Comparison of ENCODE assay signal across 1 cellular context in the genomic region with DNA sequence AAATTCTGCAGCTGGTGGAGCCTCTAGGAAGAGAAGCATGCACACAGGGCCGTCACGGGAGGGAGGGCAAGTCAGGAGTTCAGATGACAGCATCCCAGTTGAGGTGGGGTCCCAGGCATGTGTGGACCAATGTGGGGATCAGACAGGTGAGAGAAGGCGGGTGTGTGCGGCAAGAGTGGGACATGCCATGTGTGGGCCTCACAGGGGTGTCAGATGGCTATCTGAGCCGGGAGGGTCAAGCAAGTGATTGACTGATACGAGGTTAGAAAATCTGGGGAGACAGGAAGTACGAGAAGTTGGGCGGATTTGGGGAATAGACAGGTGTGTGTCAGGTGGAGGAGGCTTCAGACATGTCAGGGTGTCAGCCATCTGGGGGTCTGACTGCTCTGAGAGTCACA.
A peak's percentile ranks its signal among the peaks of the same experiment; 100 is the strongest.
TF ChIP-seq lines count a peak whose summit lies in the region.

No MANE protein-coding gene starts in this region.

TF ChIP-seq in K562, 482 proteins besides CTCF, POLR2A, EP300 and RAD21:
- TF ChIP-seq SIN3A (IDR thresholded peaks at IDR 0.05; ENCODE audit: borderline replicate concordance in 2 of 2, control insufficient read depth in 1 of 2, low read depth in 2 of 2, low read length in 2 of 2) (0 out of 4 replicates have a peak, but pooled peaks of 1 of the 2 experiments have one; percentile 3), CBFA2T2 (conservative IDR thresholded peaks at IDR 0.05) (0 out of 2 replicates have a peak, but pooled peaks have one; percentile 18), HDAC6 (IDR thresholded peaks at IDR 0.05; ENCODE audit: low read depth, low read length) (no peak), GTF2A2 (tag; IDR thresholded peaks at IDR 0.05) (no peak)
- TF ChIP-seq, protein P1, sequence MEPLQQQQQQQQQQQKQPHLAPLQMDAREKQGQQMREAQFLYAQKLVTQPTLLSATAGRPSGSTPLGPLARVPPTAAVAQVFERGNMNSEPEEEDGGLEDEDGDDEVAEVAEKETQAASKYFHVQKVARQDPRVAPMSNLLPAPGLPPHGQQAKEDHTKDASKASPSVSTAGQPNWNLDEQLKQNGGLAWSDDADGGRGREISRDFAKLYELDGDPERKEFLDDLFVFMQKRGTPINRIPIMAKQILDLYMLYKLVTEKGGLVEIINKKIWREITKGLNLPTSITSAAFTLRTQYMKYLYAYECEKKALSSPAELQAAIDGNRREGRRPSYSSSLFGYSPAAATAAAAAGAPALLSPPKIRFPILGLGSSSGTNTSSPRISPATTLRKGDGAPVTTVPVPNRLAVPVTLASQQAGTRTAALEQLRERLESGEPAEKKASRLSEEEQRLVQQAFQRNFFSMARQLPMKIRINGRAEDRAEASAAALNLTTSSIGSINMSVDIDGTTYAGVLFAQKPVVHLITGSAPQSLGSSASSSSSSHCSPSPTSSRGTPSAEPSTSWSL (CRISPR knock-in tag; IDR thresholded peaks at IDR 0.05; ENCODE audit: borderline replicate concordance): no peak
